1 cellular context compared by ENCODE assay signal in the genomic region with DNA sequence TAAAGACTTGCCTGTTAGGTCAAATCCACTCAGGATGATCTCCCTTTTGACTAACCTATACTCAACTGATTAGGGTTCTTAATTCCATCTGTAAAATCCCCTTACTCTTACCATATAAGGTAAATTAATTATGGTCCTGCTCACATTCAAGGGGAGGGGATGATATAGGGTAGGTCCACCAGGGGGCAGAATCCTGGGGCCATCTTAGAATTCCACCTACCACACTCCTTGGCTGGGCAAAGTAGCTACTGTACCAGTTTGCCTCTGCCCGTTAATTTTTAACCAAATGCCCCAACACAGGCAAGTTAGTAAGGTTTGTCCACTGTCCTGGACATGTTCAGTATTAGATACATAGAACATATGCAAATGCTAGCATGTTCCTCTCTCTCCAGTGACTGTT.
TF ChIP-seq lines count a peak whose summit lies in the region.

No MANE protein-coding gene starts in this region.

TF ChIP-seq in H1, 55 proteins besides CTCF, POLR2A, EP300 and RAD21:
- TF ChIP-seq TAF7 (optimal IDR thresholded peaks at IDR 0.05; ENCODE audit: borderline replicate concordance, low read depth, low read length) (no peak), CHD2 (IDR thresholded peaks at IDR 0.05; ENCODE audit: low read length) (no peak), YY1 (IDR thresholded peaks at IDR 0.05; ENCODE audit: low read depth, low read length) (peak; percentile 76), KDM5A (IDR thresholded peaks at IDR 0.05; ENCODE audit: low read length) (no peak), BCL11A (IDR thresholded peaks at IDR 0.05; ENCODE audit: low read depth in 2 of 2, low read length in 2 of 2) (no peak), JUND (IDR thresholded peaks at IDR 0.05; ENCODE audit: low read length) (no peak), GABPA (IDR thresholded peaks at IDR 0.05; ENCODE audit: borderline replicate concordance, insufficient read depth, low read length) (no peak), SAP30 (IDR thresholded peaks at IDR 0.05; ENCODE audit: insufficient read depth, insufficient replicate concordance, low read length) (no peak), BACH1 (IDR thresholded peaks at IDR 0.05; ENCODE audit: low read length) (no peak), MAFK (IDR thresholded peaks at IDR 0.05; ENCODE audit: low read depth, low read length) (no peak), SRF (IDR thresholded peaks at IDR 0.05; ENCODE audit: low read depth, low read length) (peak; percentile 57; the same call in 1 of the 2 replicates)
- TF ChIP-seq, protein P1, sequence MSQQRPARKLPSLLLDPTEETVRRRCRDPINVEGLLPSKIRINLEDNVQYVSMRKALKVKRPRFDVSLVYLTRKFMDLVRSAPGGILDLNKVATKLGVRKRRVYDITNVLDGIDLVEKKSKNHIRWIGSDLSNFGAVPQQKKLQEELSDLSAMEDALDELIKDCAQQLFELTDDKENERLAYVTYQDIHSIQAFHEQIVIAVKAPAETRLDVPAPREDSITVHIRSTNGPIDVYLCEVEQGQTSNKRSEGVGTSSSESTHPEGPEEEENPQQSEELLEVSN (IDR thresholded peaks at IDR 0.05): no peak
